ENCODE assay signal across 8 cellular contexts in genomic region chr5:56814361-56814962, GRCh38. TPM values are rescaled to one million over a fixed set of nuclear protein-coding genes. Genes with fewer than 3 reads are reported as not detected.
DNase-seq lines count a peak whose midpoint lies in the region; ATAC-seq and TF ChIP-seq lines count a peak whose summit lies in the region.

No MANE protein-coding gene starts in this region.

- H2AFZ ChIP-seq in Karpas-422 (ENCODE audit: low read length) = peak overlapping the region; percentile 55
- peak overlapping the region; percentile 84 for H2AFZ ChIP-seq in fibroblast of lung (ENCODE audit: low read length)

- no peaks in the 10 kb centered on the region for H3K9me2 ChIP-seq in Karpas-422 (replicated peaks; ENCODE audit: insufficient read depth, low read length)

- peak overlapping the region; percentile 61 for H3K4me3 ChIP-seq in CD8-positive, alpha-beta T cell (ENCODE audit: low read depth, low read length)
- H3K4me3 ChIP-seq in Karpas-422 (ENCODE audit: low read length) (peak overlapping the region; percentile 87), fibroblast of lung (replicated peaks in 1 of 4; ENCODE audit: control extremely low read depth in 1 of 4, insufficient read depth in 1 of 4, low read depth in 3 of 4, low read length in 4 of 4) (peak overlapping the region; percentile 72 to 98 (median 85))

- peaks cover 23% of the 10 kb centered on the region for H3K4me1 ChIP-seq in CD8-positive, alpha-beta T cell (ENCODE audit: insufficient read depth, low read length)
- H3K4me1 ChIP-seq in Karpas-422 (ENCODE audit: low read length) (peaks cover 60% of the 10 kb centered on the region), fibroblast of lung (ENCODE audit: control insufficient read depth, extremely low read depth, insufficient read depth, low read length) (peaks cover 1% of the 10 kb centered on the region)

- H3K27me3 ChIP-seq in CD8-positive, alpha-beta T cell (ENCODE audit: insufficient read depth, low read length) = no peaks in the 10 kb centered on the region
- H3K27me3 ChIP-seq in Karpas-422 (ENCODE audit: low read length) (no peaks in the 10 kb centered on the region), fibroblast of lung (ENCODE audit: control insufficient read depth, insufficient read depth, low read length) (no peaks in the 10 kb centered on the region)

- H3K27me3 Mint-ChIP-seq in CD8-positive, alpha-beta T cell (ENCODE audit: low read depth) = no peaks in the 10 kb centered on the region
- peaks cover 17% of the 10 kb centered on the region for H3K27me3 Mint-ChIP-seq in nephron (ENCODE audit: low read depth)

- intact Hi-C loops in CD8-positive, alpha-beta T cell (cut with DNase I, micrococcal nuclease) = loop anchor here (1.0 to 10.0 kb wide), 11 partner anchors 120 to 1650 kb away; partner anchors contain the start of genes DHX29 (in 2 of the 2), MTREX (in 2 of the 2), PLPP1 (in 2 of the 2) and GPBP1 (in 1 of the 2)

- peak overlapping the region; percentile 94 for H3K4me2 ChIP-seq in Karpas-422 (ENCODE audit: low read depth, low read length, poor library complexity, severe bottlenecking)
- H3K4me2 ChIP-seq in fibroblast of lung (ENCODE audit: extremely low read depth, insufficient read depth, low read length) = peak overlapping the region; percentile 85

- peak overlapping the region; percentile 88 for H3K9ac ChIP-seq in Karpas-422 (ENCODE audit: low read length)
- peak overlapping the region; percentile 60 for H3K9ac ChIP-seq in fibroblast of lung (ENCODE audit: insufficient read depth, low read length)

- H3K27ac Mint-ChIP-seq in CD8-positive, alpha-beta T cell = peak overlapping the region; percentile 93
- peak overlapping the region; percentile 95 to 96 (median 95) for H3K27ac Mint-ChIP-seq in nephron

- peaks cover 7% of the 10 kb centered on the region for H3K36me3 Mint-ChIP-seq in CD8-positive, alpha-beta T cell
- no peaks in the 10 kb centered on the region for H3K36me3 Mint-ChIP-seq in nephron (ENCODE audit: low read depth)

- POLR2A ChIA-PET in CD8-positive, alpha-beta T cell (lab: Charles Lee) = interaction anchor here (1.0 to 1.6 kb wide), 3 partner anchors 12 to 38 kb away, joined by 4 to 7 read pairs (median 5); no protein-coding TSS in a partner anchor

- H3K9me3 ChIP-seq in CD8-positive, alpha-beta T cell (ENCODE audit: low read length) = no peaks in the 10 kb centered on the region
- H3K9me3 ChIP-seq in Karpas-422 (ENCODE audit: low read length) = no peaks in the 10 kb centered on the region
- H3K9me3 ChIP-seq in fibroblast of lung (ENCODE audit: control insufficient read depth, insufficient read depth, low read depth, low read length) = no peaks in the 10 kb centered on the region

- H4K20me1 ChIP-seq in Karpas-422 (ENCODE audit: insufficient read depth, low read depth, low read length) (peaks cover 3% of the 10 kb centered on the region; the same call in 1 of the 2 replicates), fibroblast of lung (ENCODE audit: control insufficient read depth, extremely low read depth, insufficient read depth, low read length) (no peaks in the 10 kb centered on the region)

- H3K27ac ChIP-seq in CD8-positive, alpha-beta T cell (ENCODE audit: low read depth, low read length) = peak overlapping the region; percentile 74
- peak overlapping the region; percentile 91 for H3K27ac ChIP-seq in Karpas-422 (ENCODE audit: low read length)
- H3K27ac ChIP-seq in fibroblast of lung (ENCODE audit: insufficient read depth, low read length) = no peak overlapping the region

- peaks cover 28% of the 10 kb centered on the region for H3K4me1 Mint-ChIP-seq in CD8-positive, alpha-beta T cell (ENCODE audit: low read depth)
- peaks cover 23% of the 10 kb centered on the region for H3K4me1 Mint-ChIP-seq in nephron

- no peaks in the 10 kb centered on the region for H3K36me3 ChIP-seq in CD8-positive, alpha-beta T cell (ENCODE audit: insufficient read depth, low read length)
- H3K36me3 ChIP-seq in Karpas-422 (ENCODE audit: insufficient read depth, low read length) (no peaks in the 10 kb centered on the region), fibroblast of lung (ENCODE audit: control insufficient read depth, insufficient read depth, low read length) (no peaks in the 10 kb centered on the region)

- H3K9me3 Mint-ChIP-seq in CD8-positive, alpha-beta T cell = no peaks in the 10 kb centered on the region
- no peaks in the 10 kb centered on the region for H3K9me3 Mint-ChIP-seq in nephron

- CTCF ChIA-PET in CD8-positive, alpha-beta T cell (lab: Charles Lee) = interaction anchor here (1.1 to 2.0 kb wide), 3 partner anchors 12 to 77 kb away, joined by 3 to 6 read pairs (median 3); no protein-coding TSS in a partner anchor

- peaks cover 34% of the 10 kb centered on the region for H3K79me2 ChIP-seq in Karpas-422 (ENCODE audit: low read length)
- H3K79me2 ChIP-seq in fibroblast of lung (ENCODE audit: control insufficient read depth, insufficient read depth, low read length) = peaks cover 31% of the 10 kb centered on the region

- ATAC-seq in CD8-positive, alpha-beta T cell = peak; percentile 6
- ATAC-seq in HG03280 (IDR thresholded peaks at IDR 0.05; ENCODE audit: unreplicated experiment) (no peak), HG02678 (IDR thresholded peaks at IDR 0.05; ENCODE audit: unreplicated experiment) (no peak)

- no peak for TF ChIP-seq CTCF in CD8-positive, alpha-beta T cell (IDR thresholded peaks at IDR 0.05)
- TF ChIP-seq CTCF in fibroblast of lung (conservative IDR thresholded peaks at IDR 0.05 in 1 of 2, IDR thresholded peaks at IDR 0.05 in 1 of 2; ENCODE audit: low read depth in 1 of 2, low read length in 2 of 2) = no peak
- no peak for TF ChIP-seq CTCF in nephron (IDR thresholded peaks at IDR 0.05; ENCODE audit: unreplicated experiment in 3 of 3)

- DNase-seq in CD8-positive, alpha-beta T cell = peak in 4 of 7 experiments; percentile 36 to 69 (median 37)
- DNase-seq in Karpas-422 (peak; percentile 59), fibroblast of lung (ENCODE audit: low read depth in 2 of 2) (no peak), occipital lobe (lab: John Stamatoyannopoulos, UW) (no peak)
- peak; percentile 68 to 69 for DNase-seq in activated T-cell treated with anti-CD3 and anti-CD28 coated beads, Interleukin-2, amount 50 U/mL, for 48 hours

- peak overlapping the region; percentile 89 for H3K4me3 Mint-ChIP-seq in CD8-positive, alpha-beta T cell
- H3K4me3 Mint-ChIP-seq in nephron = peak overlapping the region; percentile 86 to 94 (median 90)

RNA-seq across cellular contexts. Expression of gene MAP3K1, which starts 0.9 kb away (rescaled TPM):
- total RNA-seq in CD8-positive, alpha-beta T cell = 10 to 100 TPM; 19.1 TPM
- total RNA-seq in Karpas-422 (2014; rRNA removed; shearing (Covaris generic); ENCODE audit: low replicate concordance) = 38.0 and 68.0 TPM in 2 replicates
- total RNA-seq in fibroblast of lung (6.8 and 10.3 TPM in 2 replicates), occipital lobe (22.1 TPM)
- 3.5 and 5.3 TPM in 2 replicates for polyA plus RNA-seq in fibroblast of lung
- polyA plus RNA-seq in fibroblast of lung (2012) = 1.6 and 2.4 TPM in 2 replicates
- 2.4 and 3.8 TPM in 2 replicates for polyA minus RNA-seq in fibroblast of lung (ENCODE audit: low replicate concordance)

Comparison
In these comparisons a context has a peak if more than half of its experiments do, and no peak if none do; other contexts are left out.
1. DNase-seq: peak in CD8-positive, alpha-beta T cell (4 of 7), Karpas-422 (single experiment) and activated T-cell treated with anti-CD3 and anti-CD28 coated beads, Interleukin-2, amount 50 U/mL, for 48 hours (2 of 2); none in fibroblast of lung (0 of 2) and occipital lobe (single experiment).
2. Peak in every context shown above with its lines, with median percentiles within 50 percentile points of each other: H3K4me3 ChIP-seq.